In genomic region chr1:16007671-16008341, GRCh38 we compare ENCODE assay signal across 22 cellular contexts. TPM values are rescaled to one million over a fixed set of nuclear protein-coding genes. Genes with fewer than 3 reads are reported as not detected.
"Had no signal": no experiment of that assay in that cellular context is flagged by ENCODE, and none has a peak within 500 bp of the region (broad histone marks: within the 10 kb centered on the region; RNA-seq: fewer than 3 reads in every experiment).

No MANE protein-coding gene starts in this region.

- H3K9me3 ChIP-seq: heart left ventricle, mucosa of descending colon, ovary, right atrium auricular region, tibial artery, upper lobe of right lung, vagina had no signal

- H3K27ac ChIP-seq: heart left ventricle, ovary, right atrium auricular region, tibial artery, upper lobe of right lung, vagina had no signal

- FAIRE-seq: colon, small intestine had no signal

- DNase-seq: effector memory CD8-positive, alpha-beta T cell; heart left ventricle; hippocampal formation; mucosa of descending colon; natural killer cell; small intestine; stimulated activated CD4-positive, alpha-beta T cell treated with anti-CD3 and anti-CD28 coated beads, Interleukin-12 subunit alpha, Interleukin-12 subunit beta, amount 100 ng/mL, for 4 hours; stimulated activated CD8-positive, alpha-beta memory T cell treated with anti-CD3 and anti-CD28 coated beads, Interleukin-4, amount 100 ng/mL, for 48 hours; tibial artery; upper lobe of right lung had no signal

- H3K36me3 ChIP-seq: heart left ventricle, ovary, right atrium auricular region, tibial artery, upper lobe of right lung, vagina had no signal

- H3K27me3 ChIP-seq: heart left ventricle, ovary, right atrium auricular region, tibial artery, upper lobe of right lung, vagina had no signal

- ATAC-seq: heart left ventricle, left lobe of liver, upper lobe of right lung had no signal

- H3K4me3 ChIP-seq: heart left ventricle, mucosa of descending colon, ovary, right atrium auricular region, tibial artery, upper lobe of right lung, vagina had no signal

RNA-seq across cellular contexts. Expression of gene SRARP, which starts 3.8 kb away (rescaled TPM):
- total RNA-seq: left lobe of liver, lower leg skin, mammary epithelial cell, mucosa of descending colon, myocyte, natural killer cell, neural crest cell, ovary, posterior vena cava, upper lobe of right lung, vagina had no signal
- polyA plus RNA-seq: esophagus, mammary epithelial cell, ovary, small intestine had no signal

RNA-seq across cellular contexts. Expression of gene HSPB7, which starts 10.0 kb away (rescaled TPM):
- total RNA-seq: natural killer cell, neural crest cell, temporal lobe had no signal
- polyA plus RNA-seq: mammary epithelial cell had no signal

RNA-seq across cellular contexts. Expression of gene CLCNKA, which starts 14.0 kb away (rescaled TPM):
- total RNA-seq: mammary epithelial cell, neural crest cell, temporal lobe, upper lobe of right lung had no signal
- polyA plus RNA-seq: mammary epithelial cell had no signal

RNA-seq across cellular contexts. Expression of gene CLCNKB, which starts 35.8 kb away (rescaled TPM):
- total RNA-seq: left lobe of liver, mammary epithelial cell, myocyte, natural killer cell, vagina had no signal
